In genomic region chr9:97983524-97984187, GRCh38 we compare ENCODE assay signal across 8 cellular contexts. TPM values are rescaled to one million over a fixed set of nuclear protein-coding genes. Genes with fewer than 3 reads are reported as not detected.
DNase-seq lines count a peak whose midpoint lies in the region; ATAC-seq and TF ChIP-seq lines count a peak whose summit lies in the region.

No MANE protein-coding gene starts in this region.

- CTCF ChIA-PET in AG04449 (lab: Yijun Ruan, JAX), result interaction anchor here (1.2 to 5.8 kb wide), 11 partner anchors 10 to 808 kb away, joined by 3 to 50 read pairs (median 8); partner anchors contain the start of gene TRMO

- H3K27ac ChIP-seq in VCaP (peak overlapping the region; percentile 97), caudate nucleus (ENCODE audit: low read depth, low read length) (peak overlapping the region; percentile 91)

- H3K4me3 ChIP-seq in AG04449 (ENCODE audit: low read depth, low read length), result peak overlapping the region; percentile 84

- TF ChIP-seq CTCF in AG04449 (IDR thresholded peaks at IDR 0.05; ENCODE audit: insufficient read depth, low read length, missing control alignments), result no peak
- TF ChIP-seq CTCF in VCaP (conservative IDR thresholded peaks at IDR 0.05), result no peak

- ATAC-seq in GM19025 (IDR thresholded peaks at IDR 0.05; ENCODE audit: low read depth, unreplicated experiment), result peak; percentile 9

- DNase-seq in AG04449 (ENCODE audit: low read depth, low spot score) (no peak), HT-29 (ENCODE audit: low spot score) (peak; percentile 55), caudate nucleus (lab: John Stamatoyannopoulos, UW) (peak in 41 of 61 donors; percentile 13 to 86 (median 70)), kidney tubule cell (ENCODE audit: low spot score) (peak; percentile 46), dedifferentiated amniotic fluid mesenchymal stem cell (ENCODE audit: extremely low spot score) (no peak)
- peak; percentile 25 for DNase-seq in stimulated activated CD4-positive, alpha-beta T cell treated with anti-CD3 and anti-CD28 coated beads, Interleukin-15, amount 100 ng/mL, for 48 hours (ENCODE audit: low read depth in 2 of 2)

- POLR2A ChIA-PET in AG04449 (lab: Yijun Ruan, JAX), result interaction anchor here (0.8 to 1.2 kb wide), 2 partner anchors 42 to 73 kb away, joined by 3 to 5 read pairs; partner anchors contain the start of gene NANS

RNA-seq across cellular contexts. Expression of gene ANP32B, which starts 0.5 kb away (rescaled TPM):
- total RNA-seq in HT-29 (2014; rRNA removed; shearing (Covaris generic)), result 11.5 and 22.7 TPM in 2 replicates

RNA-seq across cellular contexts. Expression of gene HEMGN, which starts 45.7 kb away (rescaled TPM):
- not detected in 2 replicates for total RNA-seq in HT-29 (2014; rRNA removed; shearing (Covaris generic))

Comparison
In these comparisons a context has a peak if more than half of its experiments do, and no peak if none do; other contexts are left out.
1. DNase-seq: peak in HT-29 (single experiment), caudate nucleus (41 of 61), kidney tubule cell (single experiment) and stimulated activated CD4-positive, alpha-beta T cell treated with anti-CD3 and anti-CD28 coated beads, Interleukin-15, amount 100 ng/mL, for 48 hours (2 of 2); none in AG04449 (single experiment) and dedifferentiated amniotic fluid mesenchymal stem cell (single experiment).